Comparison of ENCODE assay signal across 1 cellular context in the genomic region with DNA sequence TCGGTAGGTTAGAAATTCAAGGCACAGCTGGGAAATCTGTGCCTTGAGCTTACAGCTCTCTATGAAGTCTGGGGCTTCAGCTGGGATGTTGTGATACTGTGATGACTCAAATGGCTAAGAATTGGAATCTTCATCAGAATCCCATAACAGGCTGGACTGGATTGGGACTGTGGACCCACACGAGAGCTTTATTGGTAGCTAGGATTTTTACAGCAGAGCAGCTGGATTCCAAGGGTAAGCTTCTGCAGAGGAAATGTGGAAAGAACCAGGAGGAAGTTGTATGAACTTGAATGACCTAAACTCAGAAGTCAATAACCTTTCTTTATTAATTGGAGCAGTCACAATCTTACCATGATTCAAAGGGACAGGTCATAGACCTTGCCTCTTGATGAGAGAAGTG.
TF ChIP-seq lines count a peak whose summit lies in the region.

No MANE protein-coding gene starts in this region.

TF ChIP-seq in WTC11, 78 proteins besides CTCF, POLR2A, EP300 and RAD21 (continued from another document):
- TF ChIP-seq, protein P1, sequence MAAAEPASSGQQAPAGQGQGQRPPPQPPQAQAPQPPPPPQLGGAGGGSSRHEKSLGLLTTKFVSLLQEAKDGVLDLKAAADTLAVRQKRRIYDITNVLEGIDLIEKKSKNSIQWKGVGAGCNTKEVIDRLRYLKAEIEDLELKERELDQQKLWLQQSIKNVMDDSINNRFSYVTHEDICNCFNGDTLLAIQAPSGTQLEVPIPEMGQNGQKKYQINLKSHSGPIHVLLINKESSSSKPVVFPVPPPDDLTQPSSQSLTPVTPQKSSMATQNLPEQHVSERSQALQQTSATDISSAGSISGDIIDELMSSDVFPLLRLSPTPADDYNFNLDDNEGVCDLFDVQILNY (CRISPR knock-in tag; IDR thresholded peaks at IDR 0.05): no peak
- TF ChIP-seq, protein P2, sequence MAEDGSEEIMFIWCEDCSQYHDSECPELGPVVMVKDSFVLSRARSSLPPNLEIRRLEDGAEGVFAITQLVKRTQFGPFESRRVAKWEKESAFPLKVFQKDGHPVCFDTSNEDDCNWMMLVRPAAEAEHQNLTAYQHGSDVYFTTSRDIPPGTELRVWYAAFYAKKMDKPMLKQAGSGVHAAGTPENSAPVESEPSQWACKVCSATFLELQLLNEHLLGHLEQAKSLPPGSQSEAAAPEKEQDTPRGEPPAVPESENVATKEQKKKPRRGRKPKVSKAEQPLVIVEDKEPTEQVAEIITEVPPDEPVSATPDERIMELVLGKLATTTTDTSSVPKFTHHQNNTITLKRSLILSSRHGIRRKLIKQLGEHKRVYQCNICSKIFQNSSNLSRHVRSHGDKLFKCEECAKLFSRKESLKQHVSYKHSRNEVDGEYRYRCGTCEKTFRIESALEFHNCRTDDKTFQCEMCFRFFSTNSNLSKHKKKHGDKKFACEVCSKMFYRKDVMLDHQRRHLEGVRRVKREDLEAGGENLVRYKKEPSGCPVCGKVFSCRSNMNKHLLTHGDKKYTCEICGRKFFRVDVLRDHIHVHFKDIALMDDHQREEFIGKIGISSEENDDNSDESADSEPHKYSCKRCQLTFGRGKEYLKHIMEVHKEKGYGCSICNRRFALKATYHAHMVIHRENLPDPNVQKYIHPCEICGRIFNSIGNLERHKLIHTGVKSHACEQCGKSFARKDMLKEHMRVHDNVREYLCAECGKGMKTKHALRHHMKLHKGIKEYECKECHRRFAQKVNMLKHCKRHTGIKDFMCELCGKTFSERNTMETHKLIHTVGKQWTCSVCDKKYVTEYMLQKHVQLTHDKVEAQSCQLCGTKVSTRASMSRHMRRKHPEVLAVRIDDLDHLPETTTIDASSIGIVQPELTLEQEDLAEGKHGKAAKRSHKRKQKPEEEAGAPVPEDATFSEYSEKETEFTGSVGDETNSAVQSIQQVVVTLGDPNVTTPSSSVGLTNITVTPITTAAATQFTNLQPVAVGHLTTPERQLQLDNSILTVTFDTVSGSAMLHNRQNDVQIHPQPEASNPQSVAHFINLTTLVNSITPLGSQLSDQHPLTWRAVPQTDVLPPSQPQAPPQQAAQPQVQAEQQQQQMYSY (CRISPR knock-in tag; IDR thresholded peaks at IDR 0.05): no peak
- TF ChIP-seq, protein P3, sequence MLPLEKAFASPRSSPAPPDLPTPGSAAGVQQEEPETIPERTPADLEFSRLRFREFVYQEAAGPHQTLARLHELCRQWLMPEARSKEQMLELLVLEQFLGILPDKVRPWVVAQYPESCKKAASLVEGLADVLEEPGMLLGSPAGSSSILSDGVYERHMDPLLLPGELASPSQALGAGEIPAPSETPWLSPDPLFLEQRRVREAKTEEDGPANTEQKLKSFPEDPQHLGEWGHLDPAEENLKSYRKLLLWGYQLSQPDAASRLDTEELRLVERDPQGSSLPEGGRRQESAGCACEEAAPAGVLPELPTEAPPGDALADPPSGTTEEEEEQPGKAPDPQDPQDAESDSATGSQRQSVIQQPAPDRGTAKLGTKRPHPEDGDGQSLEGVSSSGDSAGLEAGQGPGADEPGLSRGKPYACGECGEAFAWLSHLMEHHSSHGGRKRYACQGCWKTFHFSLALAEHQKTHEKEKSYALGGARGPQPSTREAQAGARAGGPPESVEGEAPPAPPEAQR (CRISPR knock-in tag; IDR thresholded peaks at IDR 0.05): no peak
- TF ChIP-seq SOX15 (CRISPR knock-in tag; IDR thresholded peaks at IDR 0.05) (no peak), RORB (CRISPR knock-in tag; IDR thresholded peaks at IDR 0.05) (no peak)
- TF ChIP-seq, protein P4, sequence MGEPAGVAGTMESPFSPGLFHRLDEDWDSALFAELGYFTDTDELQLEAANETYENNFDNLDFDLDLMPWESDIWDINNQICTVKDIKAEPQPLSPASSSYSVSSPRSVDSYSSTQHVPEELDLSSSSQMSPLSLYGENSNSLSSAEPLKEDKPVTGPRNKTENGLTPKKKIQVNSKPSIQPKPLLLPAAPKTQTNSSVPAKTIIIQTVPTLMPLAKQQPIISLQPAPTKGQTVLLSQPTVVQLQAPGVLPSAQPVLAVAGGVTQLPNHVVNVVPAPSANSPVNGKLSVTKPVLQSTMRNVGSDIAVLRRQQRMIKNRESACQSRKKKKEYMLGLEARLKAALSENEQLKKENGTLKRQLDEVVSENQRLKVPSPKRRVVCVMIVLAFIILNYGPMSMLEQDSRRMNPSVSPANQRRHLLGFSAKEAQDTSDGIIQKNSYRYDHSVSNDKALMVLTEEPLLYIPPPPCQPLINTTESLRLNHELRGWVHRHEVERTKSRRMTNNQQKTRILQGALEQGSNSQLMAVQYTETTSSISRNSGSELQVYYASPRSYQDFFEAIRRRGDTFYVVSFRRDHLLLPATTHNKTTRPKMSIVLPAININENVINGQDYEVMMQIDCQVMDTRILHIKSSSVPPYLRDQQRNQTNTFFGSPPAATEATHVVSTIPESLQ (CRISPR knock-in tag; IDR thresholded peaks at IDR 0.05): no peak
- TF ChIP-seq, protein P5, sequence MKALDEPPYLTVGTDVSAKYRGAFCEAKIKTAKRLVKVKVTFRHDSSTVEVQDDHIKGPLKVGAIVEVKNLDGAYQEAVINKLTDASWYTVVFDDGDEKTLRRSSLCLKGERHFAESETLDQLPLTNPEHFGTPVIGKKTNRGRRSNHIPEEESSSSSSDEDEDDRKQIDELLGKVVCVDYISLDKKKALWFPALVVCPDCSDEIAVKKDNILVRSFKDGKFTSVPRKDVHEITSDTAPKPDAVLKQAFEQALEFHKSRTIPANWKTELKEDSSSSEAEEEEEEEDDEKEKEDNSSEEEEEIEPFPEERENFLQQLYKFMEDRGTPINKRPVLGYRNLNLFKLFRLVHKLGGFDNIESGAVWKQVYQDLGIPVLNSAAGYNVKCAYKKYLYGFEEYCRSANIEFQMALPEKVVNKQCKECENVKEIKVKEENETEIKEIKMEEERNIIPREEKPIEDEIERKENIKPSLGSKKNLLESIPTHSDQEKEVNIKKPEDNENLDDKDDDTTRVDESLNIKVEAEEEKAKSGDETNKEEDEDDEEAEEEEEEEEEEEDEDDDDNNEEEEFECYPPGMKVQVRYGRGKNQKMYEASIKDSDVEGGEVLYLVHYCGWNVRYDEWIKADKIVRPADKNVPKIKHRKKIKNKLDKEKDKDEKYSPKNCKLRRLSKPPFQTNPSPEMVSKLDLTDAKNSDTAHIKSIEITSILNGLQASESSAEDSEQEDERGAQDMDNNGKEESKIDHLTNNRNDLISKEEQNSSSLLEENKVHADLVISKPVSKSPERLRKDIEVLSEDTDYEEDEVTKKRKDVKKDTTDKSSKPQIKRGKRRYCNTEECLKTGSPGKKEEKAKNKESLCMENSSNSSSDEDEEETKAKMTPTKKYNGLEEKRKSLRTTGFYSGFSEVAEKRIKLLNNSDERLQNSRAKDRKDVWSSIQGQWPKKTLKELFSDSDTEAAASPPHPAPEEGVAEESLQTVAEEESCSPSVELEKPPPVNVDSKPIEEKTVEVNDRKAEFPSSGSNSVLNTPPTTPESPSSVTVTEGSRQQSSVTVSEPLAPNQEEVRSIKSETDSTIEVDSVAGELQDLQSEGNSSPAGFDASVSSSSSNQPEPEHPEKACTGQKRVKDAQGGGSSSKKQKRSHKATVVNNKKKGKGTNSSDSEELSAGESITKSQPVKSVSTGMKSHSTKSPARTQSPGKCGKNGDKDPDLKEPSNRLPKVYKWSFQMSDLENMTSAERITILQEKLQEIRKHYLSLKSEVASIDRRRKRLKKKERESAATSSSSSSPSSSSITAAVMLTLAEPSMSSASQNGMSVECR (CRISPR knock-in tag; IDR thresholded peaks at IDR 0.05; ENCODE audit: borderline replicate concordance): no peak
